Comparison of ENCODE assay signal across 1 cellular context in the genomic region with DNA sequence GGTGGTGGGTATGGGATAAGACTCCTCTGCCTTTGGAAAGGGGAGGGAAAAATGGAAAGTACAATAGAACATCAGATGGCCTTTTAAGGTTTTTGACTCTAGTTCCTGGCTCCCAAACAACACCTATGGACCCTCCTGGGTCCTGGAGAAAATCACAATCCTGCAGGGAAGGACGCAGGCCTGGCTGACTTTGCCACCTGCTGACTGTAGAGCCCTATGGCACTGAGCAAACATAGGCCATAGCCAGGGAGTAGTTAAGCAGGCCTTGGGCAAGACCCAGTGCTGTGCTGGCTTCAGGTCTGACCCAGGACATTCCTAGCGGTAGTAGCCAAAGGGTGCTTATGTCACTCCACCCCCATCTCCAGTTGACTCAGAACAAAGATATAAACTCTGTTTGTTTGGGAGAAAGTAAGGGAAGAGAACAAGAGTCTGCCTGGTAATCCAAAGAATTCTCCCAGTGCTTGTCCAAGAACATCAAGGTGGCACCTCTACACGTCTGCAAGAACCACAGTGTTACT.
TF ChIP-seq lines count a peak whose summit lies in the region.

No MANE protein-coding gene starts in this region.

TF ChIP-seq in WTC11, 78 proteins besides CTCF, POLR2A, EP300 and RAD21 (continued from another document):
- TF ChIP-seq, protein P1, sequence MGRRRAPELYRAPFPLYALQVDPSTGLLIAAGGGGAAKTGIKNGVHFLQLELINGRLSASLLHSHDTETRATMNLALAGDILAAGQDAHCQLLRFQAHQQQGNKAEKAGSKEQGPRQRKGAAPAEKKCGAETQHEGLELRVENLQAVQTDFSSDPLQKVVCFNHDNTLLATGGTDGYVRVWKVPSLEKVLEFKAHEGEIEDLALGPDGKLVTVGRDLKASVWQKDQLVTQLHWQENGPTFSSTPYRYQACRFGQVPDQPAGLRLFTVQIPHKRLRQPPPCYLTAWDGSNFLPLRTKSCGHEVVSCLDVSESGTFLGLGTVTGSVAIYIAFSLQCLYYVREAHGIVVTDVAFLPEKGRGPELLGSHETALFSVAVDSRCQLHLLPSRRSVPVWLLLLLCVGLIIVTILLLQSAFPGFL (CRISPR knock-in tag; IDR thresholded peaks at IDR 0.05; ENCODE audit: borderline replicate concordance), result no peak
- no peak for TF ChIP-seq SMAD3 (CRISPR knock-in tag; IDR thresholded peaks at IDR 0.05; ENCODE audit: borderline replicate concordance)
- TF ChIP-seq, protein P2, sequence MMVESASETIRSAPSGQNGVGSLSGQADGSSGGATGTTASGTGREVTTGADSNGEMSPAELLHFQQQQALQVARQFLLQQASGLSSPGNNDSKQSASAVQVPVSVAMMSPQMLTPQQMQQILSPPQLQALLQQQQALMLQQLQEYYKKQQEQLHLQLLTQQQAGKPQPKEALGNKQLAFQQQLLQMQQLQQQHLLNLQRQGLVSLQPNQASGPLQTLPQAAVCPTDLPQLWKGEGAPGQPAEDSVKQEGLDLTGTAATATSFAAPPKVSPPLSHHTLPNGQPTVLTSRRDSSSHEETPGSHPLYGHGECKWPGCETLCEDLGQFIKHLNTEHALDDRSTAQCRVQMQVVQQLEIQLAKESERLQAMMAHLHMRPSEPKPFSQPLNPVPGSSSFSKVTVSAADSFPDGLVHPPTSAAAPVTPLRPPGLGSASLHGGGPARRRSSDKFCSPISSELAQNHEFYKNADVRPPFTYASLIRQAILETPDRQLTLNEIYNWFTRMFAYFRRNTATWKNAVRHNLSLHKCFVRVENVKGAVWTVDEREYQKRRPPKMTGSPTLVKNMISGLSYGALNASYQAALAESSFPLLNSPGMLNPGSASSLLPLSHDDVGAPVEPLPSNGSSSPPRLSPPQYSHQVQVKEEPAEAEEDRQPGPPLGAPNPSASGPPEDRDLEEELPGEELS (CRISPR knock-in tag; IDR thresholded peaks at IDR 0.05), result no peak
TF ChIP-seq in WTC11: peak in this region for 0.
